1 cellular context compared by ENCODE assay signal in genomic region chrX:134990475-134991473, GRCh38.
TF ChIP-seq lines count a peak whose summit lies in the region.

Gene SMIM10, plus strand, starts transcription at chrX:134990991. Its CDS starts 105 bp downstream, at chrX:134991096.

TF ChIP-seq in HEK293, 187 proteins besides CTCF, POLR2A, EP300 and RAD21 (continued from another document):
- TF ChIP-seq ZBTB11 (tag by site-specific recombination; conservative IDR thresholded peaks at IDR 0.05; ENCODE audit: low read depth) (0 out of 2 replicates have a peak, but pooled peaks have one; percentile 30), ZNF391 (tag by site-specific recombination; IDR thresholded peaks at IDR 0.05; ENCODE audit: borderline replicate concordance, low read depth) (no peak), KLF8 (tag by site-specific recombination; IDR thresholded peaks at IDR 0.05) (peak; percentile 63; the same call in 1 of the 2 replicates), FEZF1 (tag by site-specific recombination; IDR thresholded peaks at IDR 0.05) (no peak; the same call in 1 of the 2 replicates), INSM2 (tag by site-specific recombination; IDR thresholded peaks at IDR 0.05) (0 out of 2 replicates have a peak, but pooled peaks have one; percentile 43), SCRT2 (tag by site-specific recombination; IDR thresholded peaks at IDR 0.05) (peak; percentile 81; the same call in 1 of the 2 replicates), YY2 (tag by site-specific recombination; IDR thresholded peaks at IDR 0.05) (peak; percentile 66), ZBTB8A (tag by site-specific recombination; IDR thresholded peaks at IDR 0.05) (peak; percentile 92), ZBTB26 (tag by site-specific recombination; optimal IDR thresholded peaks at IDR 0.05) (peak; percentile 87), ZNF449 (tag by site-specific recombination; IDR thresholded peaks at IDR 0.05) (peak; percentile 30; the same call in 1 of the 2 replicates), ZNF670 (tag by site-specific recombination; IDR thresholded peaks at IDR 0.05; ENCODE audit: low read depth) (no peak), ZNF544 (tag by site-specific recombination; IDR thresholded peaks at IDR 0.05) (0 out of 2 replicates have a peak, but pooled peaks have one; percentile 41), ZIC2 (tag by site-specific recombination; IDR thresholded peaks at IDR 0.05) (peak; percentile 88), ZBTB48 (tag by site-specific recombination; IDR thresholded peaks at IDR 0.05) (peak; percentile 69; the same call in 1 of the 2 replicates), ZNF175 (tag by site-specific recombination; IDR thresholded peaks at IDR 0.05) (no peak), OSR2 (tag by site-specific recombination; IDR thresholded peaks at IDR 0.05) (peak; percentile 36; the same call in 1 of the 2 replicates), ZNF571 (tag by site-specific recombination; IDR thresholded peaks at IDR 0.05) (no peak), ZNF549 (tag by site-specific recombination; IDR thresholded peaks at IDR 0.05) (0 out of 2 replicates have a peak, but pooled peaks have one; percentile 26), MEIS1 (CRISPR knock-in tag; IDR thresholded peaks at IDR 0.05; ENCODE audit: borderline replicate concordance) (no peak), TSHZ1 (tag by site-specific recombination; IDR thresholded peaks at IDR 0.05; ENCODE audit: borderline replicate concordance) (no peak), TCF7L2 (IDR thresholded peaks at IDR 0.05; ENCODE audit: borderline replicate concordance, low read depth, low read length) (no peak), ZNF274 (IDR thresholded peaks at IDR 0.05; ENCODE audit: low read length) (no peak), ZNF274 (tag by site-specific recombination; IDR thresholded peaks at IDR 0.05; ENCODE audit: borderline replicate concordance) (no peak), ZNF521 (tag by site-specific recombination; IDR thresholded peaks at IDR 0.05) (no peak), ZNF76 (tag by site-specific recombination; IDR thresholded peaks at IDR 0.05; ENCODE audit: borderline replicate concordance, low read depth) (peak; percentile 67; the same call in 1 of the 2 replicates), SP3 (tag by site-specific recombination; IDR thresholded peaks at IDR 0.05) (no peak; the same call in 1 of the 2 replicates), KLF9 (tag by site-specific recombination; IDR thresholded peaks at IDR 0.05; ENCODE audit: low read depth) (peak; percentile 76), KLF10 (tag by site-specific recombination; IDR thresholded peaks at IDR 0.05) (no peak), ZNF416 (tag by site-specific recombination; IDR thresholded peaks at IDR 0.05) (no peak)
